In the genomic region with DNA sequence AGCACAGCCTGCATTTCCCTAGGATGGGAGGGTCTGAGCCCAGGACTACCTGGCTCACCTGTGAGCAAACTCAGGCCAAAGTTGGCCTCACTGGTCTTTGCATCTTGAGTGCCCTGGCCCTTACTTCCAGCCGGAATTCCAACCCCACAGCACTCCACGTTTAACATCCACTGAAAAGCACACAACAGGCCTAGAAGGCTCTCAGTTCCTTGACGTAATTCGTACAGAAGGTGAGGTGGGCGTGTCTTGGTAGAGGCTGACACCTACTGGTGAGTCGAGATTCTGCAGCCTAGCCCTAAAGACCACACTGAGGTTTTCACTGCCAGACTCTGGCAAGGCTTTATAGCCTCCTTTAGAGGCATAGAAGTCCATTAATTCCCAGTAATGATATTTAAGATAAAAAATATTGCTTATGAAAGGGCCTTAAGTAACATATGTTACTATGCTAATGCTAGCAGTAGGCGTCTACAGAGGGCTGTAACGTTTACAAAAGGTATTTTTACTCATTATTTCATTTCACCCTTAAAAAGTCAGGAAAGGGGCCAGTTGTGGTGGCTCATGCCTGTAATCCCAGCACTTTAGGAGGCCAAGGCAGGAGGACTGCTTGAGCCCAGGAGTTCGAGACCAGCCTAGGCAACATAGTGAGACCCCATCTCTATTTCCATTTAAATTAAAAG, we compare ENCODE assay signal across 7 cellular contexts.
A peak's percentile ranks its signal among the peaks of the same experiment; 100 is the strongest.
DNase-seq lines count a peak whose midpoint lies in the region; ATAC-seq, FAIRE-seq and TF ChIP-seq lines count a peak whose summit lies in the region.

No MANE protein-coding gene starts in this region.

- H2AFZ ChIP-seq in KMS-11 (ENCODE audit: low read depth) (no peak overlapping the region), GM12878 (ENCODE audit: control insufficient read depth, low read depth, low read length) (peak overlapping the region; percentile 17; the same call in 1 of the 2 replicates)

- POLR2A ChIA-PET in GM12878 (lab: Charles Lee): no interaction called here

- TF ChIP-seq CTCF in GM12865 (IDR thresholded peaks at IDR 0.05; ENCODE audit: insufficient read depth, low read depth, low read length, missing control alignments) (peak; percentile 90), KMS-11 (conservative IDR thresholded peaks at IDR 0.05; ENCODE audit: low read depth, low read length) (peak; percentile 76; the same call in 1 of the 2 replicates), GM12878 (IDR thresholded peaks at IDR 0.05 in 2 of 3, conservative IDR thresholded peaks at IDR 0.05 in 1 of 3; ENCODE audit: control insufficient read depth in 2 of 3, extremely low read depth in 1 of 3, insufficient read depth in 1 of 3, low read depth in 3 of 3, low read length in 3 of 3) (peak; percentile 82 to 96 (median 86))

- H3K4me1 ChIP-seq in KMS-11 (ENCODE audit: low read depth, poor library complexity, severe bottlenecking) (peaks cover 6% of the 10 kb centered on the region), GM12878 (ENCODE audit: control insufficient read depth, insufficient read depth, low read length) (peaks cover 4% of the 10 kb centered on the region)

- ATAC-seq in GM12878 (peak; percentile 94), left colon (peak; percentile 39), GM18520 (IDR thresholded peaks at IDR 0.05; ENCODE audit: unreplicated experiment) (no peak)

- H3K36me3 ChIP-seq in KMS-11 (ENCODE audit: insufficient read depth) (no peaks in the 10 kb centered on the region), GM12878 (ENCODE audit: control insufficient read depth in 2 of 2, insufficient read depth in 2 of 2, low read length in 1 of 2) (no peaks in the 10 kb centered on the region)

- peaks cover 3% of the 10 kb centered on the region; the same call in 1 of the 3 replicates for H3K9me3 ChIP-seq in GM12878 (replicated peaks; ENCODE audit: control insufficient read depth, insufficient read depth, low read length)

- RAD21 ChIA-PET in GM12878 (lab: Charles Lee; ENCODE audit: unreplicated experiment): interaction anchor here (1.5 to 2.2 kb wide), 3 partner anchors 25 to 119 kb away, joined by 3 to 7 read pairs (median 4); no protein-coding TSS in a partner anchor

- no peaks in the 10 kb centered on the region for H3K79me2 ChIP-seq in KMS-11 (ENCODE audit: insufficient read depth, low read depth)
- no peaks in the 10 kb centered on the region for H3K79me2 ChIP-seq in GM12878 (ENCODE audit: control insufficient read depth, insufficient read depth, low read length)

- intact Hi-C loops in GM12878 (cut with micrococcal nuclease; ENCODE audit: unreplicated experiment) (loop anchor here (5.0 to 10.0 kb wide), 2 partner anchors 119 to 208 kb away; no protein-coding TSS in a partner anchor), left colon (cut with DNase I, micrococcal nuclease) (no loop called here)

- BruUV-seq in GM12878 (replicated peaks; lab: Mats Ljungman, UMichigan): no TSS peak

- no peak for TF ChIP-seq POLR2A in GM12878 (IDR thresholded peaks at IDR 0.05; ENCODE audit: low read depth, low read length)

- peak; percentile 93 for TF ChIP-seq RAD21 in GM12878 (IDR thresholded peaks at IDR 0.05; ENCODE audit: insufficient read depth, low read depth, low read length)

- H3K27ac ChIP-seq in KMS-11 (no peak overlapping the region), GM12878 (ENCODE audit: control insufficient read depth, insufficient read depth) (no peak overlapping the region)

- H3K9ac ChIP-seq in KMS-11 (no peak overlapping the region), GM12878 (ENCODE audit: control insufficient read depth, insufficient read depth, low read length) (no peak overlapping the region)

- in situ Hi-C loops in GM12878 (cut with MboI): loop anchor here (10.0 kb wide), 1 partner anchor 578 kb away; no protein-coding TSS in a partner anchor

- WGBS in GM12878 (ENCODE audit: insufficient coverage, insufficient replicate concordance, low lambda C conversion rate, missing lambda C conversion rate): 22% methylated on average over 9 of the region's 9 CpGs

- CTCF ChIA-PET in GM12878 (lab: Yijun Ruan, JAX): interaction anchor here (2.1 to 2.3 kb wide), 2 partner anchors 119 kb away, joined by 10 to 14 read pairs; no protein-coding TSS in a partner anchor

- peak; percentile 69 for FAIRE-seq in GM12878 (lab: Jason Lieb, UNC)

- SMC1A ChIA-PET in GM12878 (lab: Charles Lee; ENCODE audit: uncharacterized antibody, unreplicated experiment): interaction anchor here (1.5 to 1.7 kb wide), 2 partner anchors 120 kb away, joined by 3 to 6 read pairs; no protein-coding TSS in a partner anchor

- TF ChIP-seq EP300 in GM12878 (IDR thresholded peaks at IDR 0.05; ENCODE audit: borderline replicate concordance in 1 of 2, control insufficient read depth in 1 of 2, low read depth in 2 of 2, low read length in 2 of 2): no peak

- H4K20me1 ChIP-seq in KMS-11 (ENCODE audit: insufficient read depth): no peaks in the 10 kb centered on the region
- H4K20me1 ChIP-seq in GM12878 (ENCODE audit: control insufficient read depth, insufficient read depth): no peaks in the 10 kb centered on the region

- DNase-seq in GM12865 (ENCODE audit: low read depth) (peak; percentile 90), T-helper 9 cell (peak; percentile 41), GM12878 (ENCODE audit: low read depth, low spot score) (peak; percentile 39), left colon (peak in 1 of 2 donors; percentile 34)
- DNase-seq in stimulated activated CD4-positive, alpha-beta T cell treated with anti-CD3 and anti-CD28 coated beads, TNF-alpha, amount 100 ng/mL, for 48 hours (ENCODE audit: low read depth in 3 of 3): peak; percentile 43 to 56 (median 46)

- H3K4me2 ChIP-seq in KMS-11: no peak overlapping the region
- H3K4me2 ChIP-seq in GM12878 (ENCODE audit: control insufficient read depth, insufficient read depth): no peak overlapping the region

- H3K4me3 ChIP-seq in GM12865 (ENCODE audit: low read depth, low read length) (no peak overlapping the region), KMS-11 (IDR thresholded peaks at IDR 0.05; ENCODE audit: insufficient read depth, low read depth, low read length) (no peak overlapping the region), GM12878 (no peak overlapping the region)

- H3K27me3 ChIP-seq in KMS-11 (ENCODE audit: insufficient read depth, low read depth) (no peaks in the 10 kb centered on the region), GM12878 (replicated peaks in 1 of 2; ENCODE audit: control insufficient read depth in 2 of 2, insufficient read depth in 2 of 2, low read length in 1 of 2) (peaks cover 0 to 1% of the 10 kb centered on the region in 2 experiments; a peak in 1 of 4 replicates)

TF ChIP-seq in GM12878, 131 proteins besides CTCF, POLR2A, EP300 and RAD21:
- TF ChIP-seq SMC3 (IDR thresholded peaks at IDR 0.05; ENCODE audit: borderline replicate concordance, low read length) (peak; percentile 88), ATF7 (IDR thresholded peaks at IDR 0.05; ENCODE audit: low read depth) (peak; percentile 74), CREB1 (IDR thresholded peaks at IDR 0.05; ENCODE audit: low read depth) (peak; percentile 45; the same call in 1 of the 2 replicates), RUNX3 (IDR thresholded peaks at IDR 0.05; ENCODE audit: low read length) (peak; percentile 68), CBFB (IDR thresholded peaks at IDR 0.05; ENCODE audit: low read depth) (peak; percentile 59; the same call in 1 of the 2 replicates), MEF2A (IDR thresholded peaks at IDR 0.05; ENCODE audit: insufficient read depth, low read depth, low read length) (0 out of 2 replicates have a peak, but pooled peaks have one; percentile 39), HDAC2 (IDR thresholded peaks at IDR 0.05) (no peak), IRF4 (IDR thresholded peaks at IDR 0.05; ENCODE audit: low read depth, low read length) (0 out of 2 replicates have a peak, but pooled peaks have one; percentile 40), RELA (IDR thresholded peaks at IDR 0.05; ENCODE audit: borderline replicate concordance, partially characterized antibody) (no peak), CBX5 (IDR thresholded peaks at IDR 0.05; ENCODE audit: low read depth) (peak; percentile 97), YY1 (IDR thresholded peaks at IDR 0.05; ENCODE audit: low read depth, low read length) (peak; percentile 67; the same call in 1 of the 2 replicates), ZNF384 (IDR thresholded peaks at IDR 0.05; ENCODE audit: borderline replicate concordance, low read depth, low read length) (no peak)
TF ChIP-seq in GM12878: peak in this region for 9.
